8 cellular contexts compared by ENCODE assay signal in genomic region chr15:47196057-47196456, GRCh38.
A peak's percentile ranks its signal among the peaks of the same experiment; 100 is the strongest.
DNase-seq lines count a peak whose midpoint lies in the region; ATAC-seq and TF ChIP-seq lines count a peak whose summit lies in the region.

No MANE protein-coding gene starts in this region.

- H3K4me3 ChIP-seq in lower leg skin (ENCODE audit: low read depth, poor library complexity, severe bottlenecking), result no peak overlapping the region

- TF ChIP-seq POLR2A in lower leg skin (IDR thresholded peaks at IDR 0.05), result no peak

- TF ChIP-seq CTCF in AG09319 (IDR thresholded peaks at IDR 0.05; ENCODE audit: low read depth, low read length) (peak; percentile 88), lower leg skin (IDR thresholded peaks at IDR 0.05) (peak in 1 of 3 donors; percentile 21)

- ATAC-seq in GM18861 (IDR thresholded peaks at IDR 0.05; ENCODE audit: unreplicated experiment) (peak; percentile 91), HG03103 (IDR thresholded peaks at IDR 0.05; ENCODE audit: low read depth, unreplicated experiment) (peak; percentile 92)

- 0 to 2% methylated on average over 4 of the region's 4 CpGs for WGBS in lower leg skin, 2 donors

- intact Hi-C loops in lower leg skin (cut with DNase I; ENCODE audit: low total_unique reads), result no loop called here

- DNase-seq in AG09319 (ENCODE audit: extremely low read depth, low read depth) (peak; percentile 83), NCI-H2107 (lab: John Stamatoyannopoulos, UW) (peak; percentile 13), UCSD-AML1 (lab: John Stamatoyannopoulos, UW; ENCODE audit: unreplicated experiment) (peak; percentile 52), dermis microvascular lymphatic vessel endothelial cell (ENCODE audit: low read depth in 2 of 2) (peak; percentile 53 to 83), lower leg skin (ENCODE audit: low spot score in 2 of 2) (peak; percentile 56 to 93)
- DNase-seq in stimulated activated CD8-positive, alpha-beta memory T cell treated with anti-CD3 and anti-CD28 coated beads, Interleukin-12 subunit alpha, Interleukin-12 subunit beta, amount 100 ng/mL, for 1 hour (ENCODE audit: low read depth), result peak; percentile 1

Comparison
In these comparisons a context has a peak if more than half of its experiments do, and no peak if none do; other contexts are left out.
1. DNase-seq: peak in every context shown above with its lines; median percentile 83 in AG09319; 74 in lower leg skin; 68 in dermis microvascular lymphatic vessel endothelial cell; 52 in UCSD-AML1; 13 in NCI-H2107; 1 in stimulated activated CD8-positive, alpha-beta memory T cell treated with anti-CD3 and anti-CD28 coated beads, Interleukin-12 subunit alpha, Interleukin-12 subunit beta, amount 100 ng/mL, for 1 hour.